16 cellular contexts compared by ENCODE assay signal in the genomic region with DNA sequence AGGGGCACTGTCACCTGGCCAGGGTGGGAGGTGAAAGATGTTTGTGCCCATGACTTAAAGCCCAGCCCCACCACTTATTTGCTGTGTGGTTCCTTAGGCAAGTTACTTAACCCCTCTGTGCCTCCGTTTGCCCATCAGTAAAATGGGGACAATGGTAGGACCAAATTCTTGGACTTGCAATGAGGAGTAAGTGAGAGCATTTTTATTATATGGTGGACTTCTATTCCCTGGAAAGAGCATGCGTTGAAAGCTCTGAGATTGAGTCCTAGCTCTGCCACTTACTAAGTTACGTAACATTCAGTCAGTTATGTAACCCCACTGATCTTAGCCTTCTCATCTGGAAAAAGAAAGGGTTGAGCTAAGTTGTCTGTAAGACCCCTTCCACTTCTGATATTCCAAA. TPM values are rescaled to one million over a fixed set of nuclear protein-coding genes. Genes with fewer than 3 reads are reported as not detected.
DNase-seq lines count a peak whose midpoint lies in the region; ATAC-seq, FAIRE-seq and TF ChIP-seq lines count a peak whose summit lies in the region.
"Had no signal": no experiment of that assay in that cellular context is flagged by ENCODE, and none has a peak within 500 bp of the region (broad histone marks: within the 10 kb centered on the region; RNA-seq: fewer than 3 reads in every experiment).

No MANE protein-coding gene starts in this region.

- no peak for TF ChIP-seq POLR2A in tibial nerve (IDR thresholded peaks at IDR 0.05)

- peaks cover 90% of the 10 kb centered on the region for H3K4me1 Mint-ChIP-seq in activated naive CD4-positive, alpha-beta T cell treated with anti-CD3 and anti-CD28 coated beads for 36 hours (ENCODE audit: low read depth)
- H3K4me1 Mint-ChIP-seq in immature natural killer cell = peaks cover 75 to 80% of the 10 kb centered on the region in 2 donors
- peaks cover 17% of the 10 kb centered on the region for H3K4me1 Mint-ChIP-seq in mesothelial cell of epicardium

- H3K36me3 Mint-ChIP-seq in activated naive CD4-positive, alpha-beta T cell treated with anti-CD3 and anti-CD28 coated beads for 36 hours (ENCODE audit: low read depth) = peaks cover 53% of the 10 kb centered on the region
- H3K36me3 Mint-ChIP-seq in activated naive CD4-positive, alpha-beta T cell treated with anti-CD3 and anti-CD28 coated beads, Interleukin-2, amount 50 U/mL, for 72 hours = peaks cover 31 to 36% of the 10 kb centered on the region in 2 donors
- H3K36me3 Mint-ChIP-seq in immature natural killer cell = peaks cover 7 to 38% (median 18%) of the 10 kb centered on the region in 3 donors
- no peaks in the 10 kb centered on the region for H3K36me3 Mint-ChIP-seq in mesothelial cell of epicardium

- no peak for TF ChIP-seq EP300 in tibial nerve (IDR thresholded peaks at IDR 0.05)

- H3K27ac Mint-ChIP-seq in activated naive CD4-positive, alpha-beta T cell treated with anti-CD3 and anti-CD28 coated beads for 36 hours = peak overlapping the region; percentile 96
- H3K27ac Mint-ChIP-seq in activated naive CD4-positive, alpha-beta T cell treated with anti-CD3 and anti-CD28 coated beads, Interleukin-2, amount 50 U/mL, for 72 hours = peak overlapping the region in 1 of 2 donors; percentile 85
- H3K27ac Mint-ChIP-seq in immature natural killer cell (peak overlapping the region in 5 of 6 donors; percentile 28 to 87 (median 68)), mesothelial cell of epicardium (no peak overlapping the region)

- CTCF ChIA-PET in activated naive CD4-positive, alpha-beta T cell treated with anti-CD3 and anti-CD28 coated beads for 36 hours (lab: Charles Lee) = interaction anchor here (1.2 to 5.9 kb wide), 3 partner anchors 13 to 29 kb away, joined by 3 to 47 read pairs (median 33); a partner anchor contains a TSS

- no peaks in the 10 kb centered on the region for H3K9me3 ChIP-seq in tibial nerve

- no peak overlapping the region for H3K4me3 ChIP-seq in tibial nerve
- H3K4me3 ChIP-seq: coronary artery had no signal

- intact Hi-C loops in activated naive CD4-positive, alpha-beta T cell treated with anti-CD3 and anti-CD28 coated beads for 36 hours (cut with micrococcal nuclease) = no loop called here

- H3K27me3 Mint-ChIP-seq in activated naive CD4-positive, alpha-beta T cell treated with anti-CD3 and anti-CD28 coated beads for 36 hours (ENCODE audit: low read depth) = no peaks in the 10 kb centered on the region
- H3K27me3 Mint-ChIP-seq in immature natural killer cell (ENCODE audit: low read depth in 3 of 3) = peaks cover 0 to 3% (median 2%) of the 10 kb centered on the region in 3 donors
- H3K27me3 Mint-ChIP-seq in mesothelial cell of epicardium (ENCODE audit: low read depth) = no peaks in the 10 kb centered on the region

- H3K36me3 ChIP-seq in tibial nerve = peaks cover 5 to 94% (median 13%) of the 10 kb centered on the region in 3 donors

- no peak overlapping the region for H3K4me3 Mint-ChIP-seq in activated naive CD4-positive, alpha-beta T cell treated with anti-CD3 and anti-CD28 coated beads for 36 hours
- H3K4me3 Mint-ChIP-seq in immature natural killer cell (no peak overlapping the region), mesothelial cell of epicardium (no peak overlapping the region)

- ATAC-seq in activated naive CD4-positive, alpha-beta T cell treated with anti-CD3 and anti-CD28 coated beads, Interleukin-2, amount 50 U/mL, for 72 hours = no peak
- ATAC-seq: activated CD4-positive, CD25-positive, alpha-beta regulatory T cell treated with anti-CD3 and anti-CD28 coated beads, Interleukin-2, amount 50 U/mL, for 24 hours; foreskin keratinocyte had no signal

- peak overlapping the region in 3 of 4 donors; percentile 63 to 90 (median 88) for H3K27ac ChIP-seq in tibial nerve
- H3K27ac ChIP-seq: foreskin keratinocyte had no signal

- H3K27me3 ChIP-seq in tibial nerve = no peaks in the 10 kb centered on the region
- H3K27me3 ChIP-seq: foreskin keratinocyte had no signal

- H3K9me3 Mint-ChIP-seq in activated naive CD4-positive, alpha-beta T cell treated with anti-CD3 and anti-CD28 coated beads for 36 hours = no peaks in the 10 kb centered on the region
- H3K9me3 Mint-ChIP-seq in activated naive CD4-positive, alpha-beta T cell treated with anti-CD3 and anti-CD28 coated beads, Interleukin-2, amount 50 U/mL, for 72 hours = no peaks in the 10 kb centered on the region
- H3K9me3 Mint-ChIP-seq in immature natural killer cell (no peaks in the 10 kb centered on the region), mesothelial cell of epicardium (no peaks in the 10 kb centered on the region)

- FAIRE-seq in GM19239 (lab: Jason Lieb, UNC) = no peak
- FAIRE-seq: keratinocyte had no signal

- no peak for DNase-seq in activated naive CD4-positive, alpha-beta T cell treated with anti-CD3 and anti-CD28 coated beads for 36 hours
- no peak for DNase-seq in activated naive CD4-positive, alpha-beta T cell treated with anti-CD3 and anti-CD28 coated beads, Interleukin-2, amount 50 U/mL, for 72 hours (ENCODE audit: low spot score in 2 of 2)
- DNase-seq in SKM-1 treated with dmso at 0.1 percent for 144 hours (lab: John Stamatoyannopoulos, UW; ENCODE audit: unreplicated experiment) (peak; percentile 68), immature natural killer cell (no peak), tibial nerve (ENCODE audit: low spot score in 2 of 2) (no peak), mesothelial cell of epicardium (ENCODE audit: low spot score in 2 of 2, unreplicated experiment in 2 of 2) (no peak), GM19239 (ENCODE audit: insufficient read length, low spot score) (no peak), NCI-H1930 (lab: John Stamatoyannopoulos, UW) (no peak)
- DNase-seq: ACHN; foreskin keratinocyte; SHP77 treated with DMSO at 0.1 percent for 48 hours; stimulated activated CD4-positive, alpha-beta T cell treated with anti-CD3 and anti-CD28 coated beads, Interleukin-2, amount 100 ng/mL, for 48 hours had no signal

- 76 to 88% methylated on average over 3 of the region's 3 CpGs for WGBS in tibial nerve, 2 donors

- H3K4me1 ChIP-seq in tibial nerve = peaks cover 0 to 96% (median 66%) of the 10 kb centered on the region in 4 donors
- H3K4me1 ChIP-seq: foreskin keratinocyte had no signal

- no peak for TF ChIP-seq CTCF in tibial nerve (IDR thresholded peaks at IDR 0.05)
- no peak for TF ChIP-seq CTCF in mesothelial cell of epicardium (IDR thresholded peaks at IDR 0.05; ENCODE audit: unreplicated experiment)

RNA-seq across cellular contexts. Expression of a gene that starts 18.8 kb away (rescaled TPM):
- total RNA-seq in activated naive CD4-positive, alpha-beta T cell treated with anti-CD3 and anti-CD28 coated beads for 36 hours = 10 to 100 TPM; 52.0 to 55.5 TPM
- total RNA-seq in activated naive CD4-positive, alpha-beta T cell treated with anti-CD3 and anti-CD28 coated beads, Interleukin-2, amount 50 U/mL, for 72 hours = 100 to 1,000 TPM in 1 of 2 donors, 10 to 100 TPM in 1; 54.5 to 126 TPM
- 100 to 1,000 TPM; 183 to 376 (median 274) TPM for polyA plus RNA-seq in immature natural killer cell
- total RNA-seq in tibial nerve = 100 to 1,000 TPM; 133 to 227 (median 151) TPM
- 8.0 to 9.1 TPM (median 8.7 TPM) in 3 replicates for total RNA-seq in mesothelial cell of epicardium

RNA-seq across cellular contexts. Expression of a gene that starts 35.0 kb away (rescaled TPM):
- total RNA-seq in activated naive CD4-positive, alpha-beta T cell treated with anti-CD3 and anti-CD28 coated beads for 36 hours = under 1 TPM; 0.32 to 0.36 TPM
- total RNA-seq in activated naive CD4-positive, alpha-beta T cell treated with anti-CD3 and anti-CD28 coated beads, Interleukin-2, amount 50 U/mL, for 72 hours = under 1 TPM; 0.45 to 0.68 TPM
- under 1 TPM in 2 of 3 donors, not detected in 1; 0.09 to 0.11 TPM for polyA plus RNA-seq in immature natural killer cell
- total RNA-seq in tibial nerve = under 1 TPM; 0.20 to 0.42 (median 0.26) TPM
- total RNA-seq in mesothelial cell of epicardium = 0.11 to 0.25 TPM (median 0.18 TPM) in 3 replicates
- total RNA-seq: foreskin keratinocyte, osteocyte had no signal
- polyA plus RNA-seq: foreskin keratinocyte, keratinocyte had no signal
